ENCODE assay signal across 8 cellular contexts in genomic region chr5:87145853-87146252, GRCh38.
DNase-seq lines count a peak whose midpoint lies in the region; FAIRE-seq and TF ChIP-seq lines count a peak whose summit lies in the region.
"Not testable (repeated sequence)": the region's sequence is repeated elsewhere in the genome, so short reads cannot be mapped to it uniquely, and the experiment has no call there.

No MANE protein-coding gene starts in this region.

- not testable (repeated sequence) for H3K4me3 Mint-ChIP-seq in HFFc6

- H3K4me1 Mint-ChIP-seq in HFFc6 (ENCODE audit: low read depth): peaks cover 79% of the 10 kb centered on the region

- not testable (repeated sequence) for H3K4me3 ChIP-seq in AG04450 (ENCODE audit: low read depth, low read length); adipocyte (ENCODE audit: low read length); bronchial epithelial cell (ENCODE audit: low read depth, low read length); foreskin fibroblast (ENCODE audit: low read depth in 1 of 2, low read length in 2 of 2); osteoblast (ENCODE audit: insufficient read depth, low read length)

- peaks cover 13% of the 10 kb centered on the region for H3K4me1 ChIP-seq in adipocyte (ENCODE audit: control insufficient read depth, insufficient read depth, low read length)
- H3K4me1 ChIP-seq in osteoblast (ENCODE audit: insufficient read depth, low read length): peaks cover 40% of the 10 kb centered on the region

- H3K36me3 Mint-ChIP-seq in HFFc6 (ENCODE audit: low read depth): peaks cover 25% of the 10 kb centered on the region; the same call in 1 of the 2 replicates

- H2AFZ ChIP-seq in osteoblast (ENCODE audit: low read length): not testable (repeated sequence)

- CTCF ChIA-PET in AG04450 (lab: Charles Lee): not testable (repeated sequence)

- H4K20me1 ChIP-seq in osteoblast (ENCODE audit: insufficient read depth, low read length): not testable (repeated sequence)

- TF ChIP-seq CTCF in AG04450 (IDR thresholded peaks at IDR 0.05; ENCODE audit: low read depth, low read length); HFFc6 (IDR thresholded peaks at IDR 0.05); bronchial epithelial cell (IDR thresholded peaks at IDR 0.05; ENCODE audit: insufficient read depth, low read length, severe bottlenecking); foreskin fibroblast (IDR thresholded peaks at IDR 0.05; ENCODE audit: low read depth, low read length); osteoblast (IDR thresholded peaks at IDR 0.05; ENCODE audit: extremely low read depth, low read depth, low read length): not testable (repeated sequence)

- peak overlapping the region; percentile 68 for H3K27ac Mint-ChIP-seq in HFFc6

- not testable (repeated sequence) for H3K9me3 ChIP-seq in AG04450 (ENCODE audit: control insufficient read depth, insufficient read depth, low read length); adipocyte (ENCODE audit: control insufficient read depth, low read length); osteoblast (ENCODE audit: low read depth, low read length)

- DNase-seq in AG04450 (ENCODE audit: low read depth, low spot score) (peak; percentile 46), EH (ENCODE audit: low read depth) (peak; percentile 84), HFFc6 (peak; percentile 66), adipocyte (ENCODE audit: low read depth) (peak; percentile 65), bronchial epithelial cell (ENCODE audit: low read depth) (peak; percentile 73), fibroblast of gingiva (ENCODE audit: low read depth) (peak; percentile 65), foreskin fibroblast (peak; percentile 75 to 84)
- DNase-seq in osteoblast (ENCODE audit: insufficient read length, low spot score, missing footprints): not testable (repeated sequence)

- not testable (repeated sequence) for H3K27me3 ChIP-seq in AG04450 (ENCODE audit: control insufficient read depth, insufficient read depth, low read length); adipocyte (replicated peaks; ENCODE audit: control insufficient read depth, insufficient read depth, low read length); bronchial epithelial cell (ENCODE audit: control insufficient read depth, insufficient read depth, low read length); osteoblast (ENCODE audit: insufficient read depth, low read length)

- not testable (repeated sequence) for H3K36me3 ChIP-seq in adipocyte (ENCODE audit: control insufficient read depth, insufficient read depth, low read length, severe bottlenecking); bronchial epithelial cell (ENCODE audit: control insufficient read depth, insufficient read depth, low read length); osteoblast (ENCODE audit: insufficient read depth, low read length)

- not testable (repeated sequence) for H3K4me2 ChIP-seq in osteoblast (ENCODE audit: insufficient read depth, low read length)

- H3K9me3 Mint-ChIP-seq in HFFc6: peaks cover 12% of the 10 kb centered on the region; the same call in 1 of the 2 replicates

- not testable (repeated sequence) for H3K27me3 Mint-ChIP-seq in HFFc6 (ENCODE audit: insufficient read depth)

- H3K79me2 ChIP-seq in osteoblast (ENCODE audit: insufficient read depth, low read length): not testable (repeated sequence)

- not testable (repeated sequence) for H3K9ac ChIP-seq in adipocyte (ENCODE audit: low read length)

- FAIRE-seq in bronchial epithelial cell (lab: Jason Lieb, UNC): not testable (repeated sequence)

- POLR2A ChIA-PET in AG04450 (lab: Yijun Ruan, JAX): interaction anchor here (0.8 to 1.0 kb wide), 2 partner anchors 19 to 25 kb away, joined by 3 to 4 read pairs; no protein-coding TSS in a partner anchor

- not testable (repeated sequence) for H3K27ac ChIP-seq in AG04450 (ENCODE audit: low read depth, low read length)
- H3K27ac ChIP-seq in osteoblast (ENCODE audit: low read depth, low read length): peak overlapping the region; percentile 48
